In the genomic region with DNA sequence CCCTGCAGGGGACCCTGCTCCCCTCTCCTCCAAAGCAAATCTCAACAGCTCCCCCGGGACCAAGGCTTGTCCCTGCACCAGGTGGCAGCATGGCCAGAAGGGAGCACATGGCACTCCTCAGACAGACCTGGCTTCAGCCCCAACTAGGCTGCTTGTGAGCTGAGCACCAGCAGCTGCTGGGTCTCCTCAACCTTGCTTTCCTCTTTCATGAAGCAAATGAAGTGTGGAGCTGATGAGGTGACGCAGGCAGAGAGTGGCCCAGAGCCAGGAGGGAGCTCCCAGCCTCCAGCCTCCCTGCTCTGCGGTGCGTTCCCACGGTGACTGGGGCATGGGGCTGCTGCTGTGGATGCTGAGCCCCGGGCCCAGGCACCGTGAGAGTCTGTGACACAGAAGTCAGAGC, we compare ENCODE assay signal across 16 cellular contexts. TPM values are rescaled to one million over a fixed set of nuclear protein-coding genes. Genes with fewer than 3 reads are reported as not detected.
DNase-seq lines count a peak whose midpoint lies in the region; ATAC-seq and TF ChIP-seq lines count a peak whose summit lies in the region.
"Had no signal": no experiment of that assay in that cellular context is flagged by ENCODE, and none has a peak within 500 bp of the region (broad histone marks: within the 10 kb centered on the region; RNA-seq: fewer than 3 reads in every experiment).

No MANE protein-coding gene starts in this region.

- H3K27me3 ChIP-seq in fibroblast of lung (ENCODE audit: control insufficient read depth, insufficient read depth, low read length) (no peaks in the 10 kb centered on the region), thoracic aorta (replicated peaks; ENCODE audit: insufficient read depth) (no peaks in the 10 kb centered on the region)

- H3K4me1 ChIP-seq in fibroblast of lung (ENCODE audit: control insufficient read depth, extremely low read depth, insufficient read depth, low read length) (no peaks in the 10 kb centered on the region), thoracic aorta (ENCODE audit: control insufficient read depth in 1 of 2, low read depth in 2 of 2) (peaks cover 19 to 34% of the 10 kb centered on the region in 2 donors)
- H3K4me1 ChIP-seq: A549 had no signal

- no peaks in the 10 kb centered on the region for H3K36me3 ChIP-seq in fibroblast of lung (ENCODE audit: control insufficient read depth, insufficient read depth, low read length)
- H3K36me3 ChIP-seq in thoracic aorta = no peaks in the 10 kb centered on the region
- H3K36me3 ChIP-seq: tibial artery had no signal

- H3K4me3 ChIP-seq in fibroblast of lung (replicated peaks in 1 of 4; ENCODE audit: control extremely low read depth in 1 of 4, insufficient read depth in 1 of 4, low read depth in 3 of 4, low read length in 4 of 4) (no peak overlapping the region), thoracic aorta (peak overlapping the region; percentile 32)
- H3K4me3 ChIP-seq: A549, tibial artery had no signal

- no peak overlapping the region for H3K9ac ChIP-seq in fibroblast of lung (ENCODE audit: insufficient read depth, low read length)

- H3K4me2 ChIP-seq in fibroblast of lung (ENCODE audit: extremely low read depth, insufficient read depth, low read length) = no peak overlapping the region
- H3K4me2 ChIP-seq: A549 had no signal

- ATAC-seq in thoracic aorta (ENCODE audit: insufficient number of reproducible peaks, low FRiP score, low read depth) (no peak), esophagus mucosa (no peak), GM18502 (IDR thresholded peaks at IDR 0.05; ENCODE audit: poor library complexity, unreplicated experiment) (no peak)
- ATAC-seq: A549 had no signal

- DNase-seq in SHP77 (lab: John Stamatoyannopoulos, UW) = peak; percentile 50 to 64
- no peak for DNase-seq in SHP77 treated with DMSO at 0.1 percent for 48 hours (lab: John Stamatoyannopoulos, UW)
- peak; percentile 75 for DNase-seq in NCI-H446 treated with DMSO at 0.1 percent for 48 hours (lab: John Stamatoyannopoulos, UW)
- peak; percentile 68 to 86 for DNase-seq in fibroblast of lung (ENCODE audit: low read depth in 2 of 2)
- no peak for DNase-seq in thoracic aorta (ENCODE audit: low spot score)
- no peak for DNase-seq in cortex of kidney (lab: John Stamatoyannopoulos, UW)
- DNase-seq: activated CD4-positive, alpha-beta memory T cell treated with anti-CD3 and anti-CD28 coated beads for 36 hours; DMS53; effector CD4-positive, alpha-beta T cell; GOT3; NCI-H526 treated with DMSO at 0.1 percent for 48 hours; tibial artery had no signal

- no peaks in the 10 kb centered on the region for H3K79me2 ChIP-seq in fibroblast of lung (ENCODE audit: control insufficient read depth, insufficient read depth, low read length)

- TF ChIP-seq CTCF in fibroblast of lung (conservative IDR thresholded peaks at IDR 0.05 in 1 of 2, IDR thresholded peaks at IDR 0.05 in 1 of 2; ENCODE audit: low read depth in 1 of 2, low read length in 2 of 2) (no peak), thoracic aorta (IDR thresholded peaks at IDR 0.05) (no peak)

- no peak overlapping the region for H2AFZ ChIP-seq in fibroblast of lung (ENCODE audit: low read length)

- H3K9me3 ChIP-seq in fibroblast of lung (ENCODE audit: control insufficient read depth, insufficient read depth, low read depth, low read length) (no peaks in the 10 kb centered on the region), thoracic aorta (no peaks in the 10 kb centered on the region)
- H3K9me3 ChIP-seq: A549, tibial artery had no signal

- H4K20me1 ChIP-seq in fibroblast of lung (ENCODE audit: control insufficient read depth, extremely low read depth, insufficient read depth, low read length) = no peaks in the 10 kb centered on the region

- H3K27ac ChIP-seq in fibroblast of lung (ENCODE audit: insufficient read depth, low read length) = no peak overlapping the region
- peak overlapping the region in 1 of 2 donors; percentile 23 for H3K27ac ChIP-seq in thoracic aorta
- H3K27ac ChIP-seq: A549, HL-60, tibial artery had no signal

RNA-seq across cellular contexts. Expression of a gene that starts 34.0 kb away (rescaled TPM):
- total RNA-seq in fibroblast of lung (8.0 and 11.6 TPM in 2 replicates), thoracic aorta (100 to 1,000 TPM; 273 to 304 TPM), esophagus mucosa (12.5 TPM)
- polyA plus RNA-seq in fibroblast of lung = 0.54 and 1.6 TPM in 2 replicates
- polyA plus RNA-seq in fibroblast of lung (2012) = 2.7 and 5.5 TPM in 2 replicates
- 0.59 and 2.4 TPM in 2 replicates for polyA minus RNA-seq in fibroblast of lung (ENCODE audit: low replicate concordance)

RNA-seq across cellular contexts. Expression of a gene that starts 47.5 kb away (rescaled TPM):
- total RNA-seq in fibroblast of lung (22.3 and 22.9 TPM in 2 replicates), thoracic aorta (10 to 100 TPM; 27.4 to 37.6 TPM), esophagus mucosa (40.3 TPM)
- 56.7 and 60.6 TPM in 2 replicates for polyA plus RNA-seq in fibroblast of lung
- polyA plus RNA-seq in fibroblast of lung (2012) = 47.8 and 48.2 TPM in 2 replicates
- polyA minus RNA-seq in fibroblast of lung (ENCODE audit: low replicate concordance) = 47.6 and 64.3 TPM in 2 replicates

Comparison
In these comparisons a context has a peak if more than half of its experiments do, and no peak if none do; other contexts are left out.
1. DNase-seq: peak in SHP77 (2 of 2), NCI-H446 treated with DMSO at 0.1 percent for 48 hours (single experiment) and fibroblast of lung (2 of 2); none in SHP77 treated with DMSO at 0.1 percent for 48 hours (single experiment), thoracic aorta (single experiment) and cortex of kidney (single experiment).
2. RNA of a gene that starts 34.0 kb away (total RNA-seq): 273 to 304 TPM in thoracic aorta; 12.5 TPM in esophagus mucosa (single experiment) and 8.0 to 11.6 TPM in fibroblast of lung; every median in the first group is over 10 times any median in the second.